Comparison of ENCODE assay signal across 25 cellular contexts in the genomic region with DNA sequence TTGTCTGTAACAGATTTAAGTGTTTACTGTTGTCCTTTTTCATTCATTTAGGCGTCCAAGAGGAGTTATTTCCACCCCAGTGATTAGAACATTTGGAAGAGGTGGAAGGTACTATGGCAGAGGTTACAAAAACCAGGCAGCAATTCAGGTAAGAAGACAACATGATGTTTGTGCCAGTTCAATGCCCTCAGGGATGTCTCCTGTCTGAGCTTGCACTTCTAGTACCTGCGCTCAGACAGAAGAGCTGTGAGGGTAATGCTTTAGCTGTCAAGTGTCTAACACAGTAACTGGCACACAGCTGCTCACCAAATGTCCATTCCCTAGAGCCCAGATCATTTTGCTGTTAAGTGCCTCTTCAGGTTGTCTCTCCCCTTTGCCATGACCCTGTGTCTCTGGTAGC.
"Had no signal": no experiment of that assay in that cellular context is flagged by ENCODE, and none has a peak within 500 bp of the region (broad histone marks: within the 10 kb centered on the region; RNA-seq: fewer than 3 reads in every experiment).

No MANE protein-coding gene starts in this region.

- H3K27ac ChIP-seq: adrenal gland, SJSA1, WERI-Rb-1 had no signal

- H3K27me3 ChIP-seq: adrenal gland, breast epithelium, SJSA1 had no signal

- H3K9me3 ChIP-seq: adrenal gland, breast epithelium, SJSA1 had no signal

- H3K4me3 ChIP-seq: adrenal gland, breast epithelium, SJSA1 had no signal

- ATAC-seq: activated CD4-positive, alpha-beta T cell treated with anti-CD3 and anti-CD28 coated beads for 36 hours; Panc1; Right ventricle myocardium inferior; T-helper 17 cell had no signal

- H3K4me1 ChIP-seq: breast epithelium had no signal

- DNase-seq: activated CD4-positive, alpha-beta memory T cell treated with anti-CD3 and anti-CD28 coated beads, Interleukin-2, amount 10 ng/mL, durations not matched to agents 7 days and 5 days; activated CD4-positive, alpha-beta T cell treated with anti-CD3 and anti-CD28 coated beads for 36 hours; activated CD4-positive, alpha-beta T cell treated with anti-CD3 and anti-CD28 coated beads, Interleukin-2, amount 50 U/mL, for 1 hour; activated CD8-positive, alpha-beta memory T cell treated with anti-CD3 and anti-CD28 coated beads, Interleukin-2, amount 50 U/mL, for 4 hours; activated naive CD4-positive, alpha-beta T cell treated with anti-CD3 and anti-CD28 coated beads, Interleukin-2, amount 50 U/mL, for 16 hours; activated naive CD8-positive, alpha-beta T cell treated with anti-CD3 and anti-CD28 coated beads, Interleukin-2, amount 10 ng/mL, durations not matched to agents 7 days and 5 days; activated T-cell treated with anti-CD3 and anti-CD28 coated beads, Interleukin-2, amount 50 U/mL, for 1 hour; adrenal gland; anterior cingulate cortex; central memory CD4-positive, alpha-beta T cell; KG1; NCI-H1092; NCI-H1436; NCI-H187; NCI-H2081; NCI-H446; NCI-H748 treated with DMSO at 0.1 percent for 48 hours; OCI-M1; RPMI8226; T-helper 17 cell; WERI-Rb-1 had no signal
